ENCODE assay signal across 3 cellular contexts in genomic region chr7:112070674-112071256, GRCh38.
A peak's percentile ranks its signal among the peaks of the same experiment; 100 is the strongest.
TF ChIP-seq lines count a peak whose summit lies in the region.

No MANE protein-coding gene starts in this region.

TF ChIP-seq in liver, 16 proteins besides CTCF, POLR2A, EP300 and RAD21:
- TF ChIP-seq RXRA (IDR thresholded peaks at IDR 0.05) = no peak
- TF ChIP-seq TAF1 (conservative IDR thresholded peaks at IDR 0.05) = no peak
- no peak for TF ChIP-seq HNF4G (IDR thresholded peaks at IDR 0.05)
- TF ChIP-seq ATF3 (IDR thresholded peaks at IDR 0.05) = no peak
- TF ChIP-seq HNF4A (conservative IDR thresholded peaks at IDR 0.05) = no peak
- peak; percentile 33 for TF ChIP-seq YY1 (IDR thresholded peaks at IDR 0.05)
- TF ChIP-seq FOXA2 (IDR thresholded peaks at IDR 0.05) = no peak
- TF ChIP-seq FOXA1 (IDR thresholded peaks at IDR 0.05) = no peak
- no peak for TF ChIP-seq GABPA (IDR thresholded peaks at IDR 0.05 in 1 of 2, conservative IDR thresholded peaks at IDR 0.05 in 1 of 2)
- TF ChIP-seq MAX (IDR thresholded peaks at IDR 0.05) = peak; percentile 48
- no peak for TF ChIP-seq ZBTB33 (IDR thresholded peaks at IDR 0.05)
- TF ChIP-seq JUND (IDR thresholded peaks at IDR 0.05) = no peak
- TF ChIP-seq NR2F2 (IDR thresholded peaks at IDR 0.05) = no peak
- no peak for TF ChIP-seq EGR1 (IDR thresholded peaks at IDR 0.05; ENCODE audit: low read depth in 2 of 2)
TF ChIP-seq in liver: peak in this region for 2.

TF ChIP-seq in HepG2, 621 proteins besides CTCF, POLR2A, EP300 and RAD21:
- TF ChIP-seq CCAR2 (optimal IDR thresholded peaks at IDR 0.05; ENCODE audit: low read depth, low read length) (no peak), HNRNPLL (IDR thresholded peaks at IDR 0.05; ENCODE audit: low read depth, low read length, poor library complexity, severe bottlenecking) (no peak), POLR2G (IDR thresholded peaks at IDR 0.05; ENCODE audit: low read depth, low read length) (no peak), GPBP1L1 (CRISPR knock-in tag; IDR thresholded peaks at IDR 0.05) (no peak), SUZ12 (IDR thresholded peaks at IDR 0.05; ENCODE audit: low read depth, low read length) (no peak), PHF20 (CRISPR knock-in tag; IDR thresholded peaks at IDR 0.05) (no peak), ZNF3 (CRISPR knock-in tag; IDR thresholded peaks at IDR 0.05) (no peak), SNAPC5 (CRISPR knock-in tag; IDR thresholded peaks at IDR 0.05; ENCODE audit: borderline replicate concordance) (no peak), MAFF (IDR thresholded peaks at IDR 0.05; ENCODE audit: low read depth, low read length) (no peak), ZNF841 (CRISPR knock-in tag; IDR thresholded peaks at IDR 0.05; ENCODE audit: borderline replicate concordance) (no peak), CCDC6 (CRISPR knock-in tag; IDR thresholded peaks at IDR 0.05) (no peak)

TF ChIP-seq in GM12878, 131 proteins besides CTCF, POLR2A, EP300 and RAD21:
- TF ChIP-seq RCOR1 (conservative IDR thresholded peaks at IDR 0.05; ENCODE audit: low read depth, low read length) (no peak), HCFC1 (IDR thresholded peaks at IDR 0.05; ENCODE audit: low read length) (no peak), BCL3 (IDR thresholded peaks at IDR 0.05; ENCODE audit: borderline replicate concordance, insufficient read depth, low read depth, low read length, poor library complexity, severe bottlenecking) (no peak), YBX1 (IDR thresholded peaks at IDR 0.05) (no peak), EED (IDR thresholded peaks at IDR 0.05; ENCODE audit: low read depth) (no peak), RB1 (IDR thresholded peaks at IDR 0.05; ENCODE audit: borderline replicate concordance) (no peak), MTA3 (IDR thresholded peaks at IDR 0.05; ENCODE audit: borderline replicate concordance, low read length) (no peak)
TF ChIP-seq in GM12878: peak in this region for 0.
